ENCODE assay signal across 20 cellular contexts in genomic region chr7:145928937-145929336, GRCh38.
A peak's percentile ranks its signal among the peaks of the same experiment; 100 is the strongest.
DNase-seq lines count a peak whose midpoint lies in the region; ATAC-seq and TF ChIP-seq lines count a peak whose summit lies in the region.
"Had no signal": no experiment of that assay in that cellular context is flagged by ENCODE, and none has a peak within 500 bp of the region (broad histone marks: within the 10 kb centered on the region; RNA-seq: fewer than 3 reads in every experiment).

No MANE protein-coding gene starts in this region.

- H3K27me3 ChIP-seq in mammary epithelial cell (ENCODE audit: insufficient read depth, low read length) = no peaks in the 10 kb centered on the region
- H3K27me3 ChIP-seq: Peyer's patch had no signal

- H3K9ac ChIP-seq in mammary epithelial cell (ENCODE audit: insufficient read depth, low read length) = no peak overlapping the region
- H3K9ac ChIP-seq: SK-N-SH had no signal

- H3K36me3 ChIP-seq in mammary epithelial cell (ENCODE audit: insufficient read depth, low read length) (no peaks in the 10 kb centered on the region), OCI-LY7 (ENCODE audit: insufficient read depth, low read length) (no peaks in the 10 kb centered on the region; the same call in 1 of the 2 replicates)
- H3K36me3 ChIP-seq: Peyer's patch had no signal

- WGBS in mammary epithelial cell (ENCODE audit: low coverage, missing lambda C conversion rate) = 14% methylated on average over 1 of the region's 1 CpG

- no peak overlapping the region for H3K4me3 Mint-ChIP-seq in MCF 10A (ENCODE audit: unreplicated experiment)
- H3K4me3 Mint-ChIP-seq: HFFc6, IgD-negative memory B cell had no signal

- H3K9me3 Mint-ChIP-seq in MCF 10A (ENCODE audit: unreplicated experiment) = peaks cover 7% of the 10 kb centered on the region

- CTCF ChIA-PET in MCF 10A (lab: Yijun Ruan, JAX) (no interaction called here), mammary epithelial cell (lab: Charles Lee; ENCODE audit: low non-redundant PET) (no interaction called here), OCI-LY7 (lab: Charles Lee; ENCODE audit: unreplicated experiment) (no interaction called here)

- dilution Hi-C loops in mammary epithelial cell (cut with HindIII; ENCODE audit: low sequenced_read_pairs) = no loop called here

- H3K27ac ChIP-seq in mammary epithelial cell (ENCODE audit: insufficient read depth, low read depth, low read length) (no peak overlapping the region), OCI-LY7 (ENCODE audit: low read depth, low read length, poor library complexity, severe bottlenecking) (no peak overlapping the region)
- H3K27ac ChIP-seq: C4-2B, Peyer's patch had no signal

- no peaks in the 10 kb centered on the region for H3K4me1 ChIP-seq in mammary epithelial cell (ENCODE audit: insufficient read depth, low read length)
- H3K4me1 ChIP-seq in OCI-LY7 (ENCODE audit: insufficient read depth, low read length, poor library complexity, severe bottlenecking) = peaks cover 14% of the 10 kb centered on the region
- H3K4me1 ChIP-seq: Peyer's patch had no signal

- H3K4me3 ChIP-seq in mammary epithelial cell (replicated peaks in 1 of 3; ENCODE audit: insufficient read depth in 1 of 3, low read depth in 2 of 3, low read length in 3 of 3) (no peak overlapping the region), OCI-LY7 (ENCODE audit: low read depth, low read length, poor library complexity, severe bottlenecking) (no peak overlapping the region), epithelial cell of proximal tubule (ENCODE audit: low read depth, low read length) (no peak overlapping the region)
- H3K4me3 ChIP-seq: Peyer's patch had no signal

- POLR2A ChIA-PET in MCF 10A (lab: Yijun Ruan, JAX) (no interaction called here), OCI-LY7 (lab: Charles Lee) (interaction anchor here (0.6 to 1.1 kb wide), 4 partner anchors 9 to 1275 kb away, joined by 3 to 4 read pairs (median 3); no protein-coding TSS in a partner anchor)

- no peaks in the 10 kb centered on the region for H3K4me1 Mint-ChIP-seq in MCF 10A (ENCODE audit: insufficient read depth, unreplicated experiment)

- no peak overlapping the region for H3K4me2 ChIP-seq in mammary epithelial cell (ENCODE audit: insufficient read depth, low read depth, low read length)
- H3K4me2 ChIP-seq in OCI-LY7 (ENCODE audit: low read length) = no peak overlapping the region
- H3K4me2 ChIP-seq: SK-N-SH had no signal

- no peaks in the 10 kb centered on the region for H3K79me2 ChIP-seq in mammary epithelial cell (ENCODE audit: insufficient read depth, low read length)
- no peaks in the 10 kb centered on the region for H3K79me2 ChIP-seq in OCI-LY7 (ENCODE audit: insufficient read depth, low read depth, low read length)

- BruUV-seq in MCF 10A (replicated peaks; lab: Mats Ljungman, UMichigan) (no TSS peak), mammary epithelial cell (replicated peaks; lab: Mats Ljungman, UMichigan) (no TSS peak), OCI-LY7 (replicated peaks; lab: Mats Ljungman, UMichigan) (no TSS peak)

- H3K9me3 ChIP-seq in mammary epithelial cell (replicated peaks; ENCODE audit: insufficient read depth, low read length) (peaks cover 12% of the 10 kb centered on the region), OCI-LY7 (ENCODE audit: low read length) (peaks cover 5% of the 10 kb centered on the region; the same call in 1 of the 2 replicates)
- H3K9me3 ChIP-seq: Peyer's patch had no signal

- TF ChIP-seq CTCF in MCF 10A (IDR thresholded peaks at IDR 0.05; ENCODE audit: unreplicated experiment) (no peak), mammary epithelial cell (conservative IDR thresholded peaks at IDR 0.05 in 1 of 2, IDR thresholded peaks at IDR 0.05 in 1 of 2; ENCODE audit: extremely low read depth in 1 of 2, insufficient read depth in 1 of 2, low read depth in 1 of 2, low read length in 2 of 2) (no peak), OCI-LY7 (conservative IDR thresholded peaks at IDR 0.05; ENCODE audit: low read length) (no peak), epithelial cell of proximal tubule (conservative IDR thresholded peaks at IDR 0.05; ENCODE audit: low read depth, low read length) (no peak)

- intact Hi-C loops in MCF 10A (cut with micrococcal nuclease) (no loop called here), mammary epithelial cell (cut with micrococcal nuclease) (no loop called here), OCI-LY7 (cut with micrococcal nuclease; ENCODE audit: unreplicated experiment) (no loop called here)

- ATAC-seq in HG03432 (IDR thresholded peaks at IDR 0.05; ENCODE audit: unreplicated experiment) = no peak

- H3K27ac Mint-ChIP-seq in MCF 10A (ENCODE audit: low read depth, unreplicated experiment) = no peak overlapping the region
- H3K27ac Mint-ChIP-seq: HFFc6, IgD-negative memory B cell had no signal

- H3K36me3 Mint-ChIP-seq in MCF 10A (ENCODE audit: insufficient read depth, unreplicated experiment) = peaks cover 4% of the 10 kb centered on the region
- H3K36me3 Mint-ChIP-seq: IgD-negative memory B cell had no signal

- H4K20me1 ChIP-seq in mammary epithelial cell (ENCODE audit: insufficient read depth, low read length) = no peaks in the 10 kb centered on the region
- no peaks in the 10 kb centered on the region for H4K20me1 ChIP-seq in OCI-LY7 (ENCODE audit: insufficient read depth, low read length)

- no peaks in the 10 kb centered on the region for H3K9me2 ChIP-seq in OCI-LY7 (ENCODE audit: insufficient read depth, low read length)
- H3K9me2 ChIP-seq: SK-N-SH had no signal

- DNase-seq in MCF 10A (ENCODE audit: unreplicated experiment) = peak; percentile 3
- no peak for DNase-seq in mammary epithelial cell
- DNase-seq in OCI-LY7 (ENCODE audit: low spot score) = no peak
- peak; percentile 52 for DNase-seq in epithelial cell of proximal tubule (ENCODE audit: low read depth)
- DNase-seq in NAMALWA (ENCODE audit: low spot score) = no peak
- no peak for DNase-seq in KBM-7
- DNase-seq in activated CD4-positive, CD25-positive, alpha-beta regulatory T cell treated with anti-CD3 and anti-CD28 coated beads, Interleukin-2, amount 50 U/mL, for 72 hours = no peak
- DNase-seq: EL, HFFc6, MV-4-11, NCI-H1436, NCI-H2029 treated with DMSO at 0.1 percent for 48 hours, NCI-H510A treated with DMSO at 0.1 percent for 48 hours, NCI-H82, Peyer's patch, SHP77, SK-N-SH had no signal

- H3K27me3 Mint-ChIP-seq in MCF 10A (ENCODE audit: insufficient read depth, unreplicated experiment) = no peaks in the 10 kb centered on the region
- H3K27me3 Mint-ChIP-seq: IgD-negative memory B cell had no signal

- in situ Hi-C loops in mammary epithelial cell (cut with MboI; ENCODE audit: low sequenced_read_pairs in 2 of 2) (no loop called here), KBM-7 (cut with MboI; ENCODE audit: low pct_unique_long_range_greater_than_20kb, low sequenced_read_pairs) (no loop called here)

- H2AFZ ChIP-seq in mammary epithelial cell (ENCODE audit: low read depth, low read length) = no peak overlapping the region
- H2AFZ ChIP-seq in OCI-LY7 (ENCODE audit: low read length) = peak overlapping the region; percentile 60; the same call in 1 of the 2 replicates

Comparison
In these comparisons a context has a peak if more than half of its experiments do, and no peak if none do; other contexts are left out.
1. DNase-seq: peak in MCF 10A (single experiment) and epithelial cell of proximal tubule (single experiment); none in mammary epithelial cell (single experiment), OCI-LY7 (single experiment), NAMALWA (single experiment), KBM-7 (single experiment) and activated CD4-positive, CD25-positive, alpha-beta regulatory T cell treated with anti-CD3 and anti-CD28 coated beads, Interleukin-2, amount 50 U/mL, for 72 hours (single experiment).